Comparison of ENCODE assay signal across 27 cellular contexts in the genomic region with DNA sequence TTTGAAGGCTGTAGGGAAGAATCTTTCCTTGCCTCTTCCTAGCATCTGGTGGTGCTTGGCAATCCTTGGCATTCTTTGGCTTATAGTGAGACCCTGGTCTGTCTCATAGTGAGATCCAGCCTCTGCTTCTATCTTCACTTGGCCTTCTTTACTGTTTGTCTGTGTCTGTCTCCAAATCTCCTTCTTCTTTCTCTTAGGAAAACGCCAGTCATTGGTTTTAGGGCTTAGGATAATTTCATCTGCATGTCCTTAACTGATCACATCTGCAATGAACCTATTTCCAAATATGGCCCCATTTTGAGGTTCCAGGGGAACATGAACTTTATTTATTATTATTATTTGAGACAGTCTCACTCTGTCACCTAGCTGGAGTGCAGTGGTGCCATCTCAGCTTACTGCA. TPM values are rescaled to one million over a fixed set of nuclear protein-coding genes. Genes with fewer than 3 reads are reported as not detected.
"Had no signal": no experiment of that assay in that cellular context is flagged by ENCODE, and none has a peak within 500 bp of the region (broad histone marks: within the 10 kb centered on the region; RNA-seq: fewer than 3 reads in every experiment).

No MANE protein-coding gene starts in this region.

- H3K36me3 Mint-ChIP-seq: neural progenitor cell had no signal

- H3K27me3 ChIP-seq: adrenal gland, ascending aorta, heart left ventricle, neural progenitor cell, stomach, upper lobe of right lung had no signal

- H3K27ac Mint-ChIP-seq: activated CD8-positive, alpha-beta T cell treated with anti-CD3 and anti-CD28 coated beads, Interleukin-2, amount 10 ng/mL, durations not matched to agents 7 days and 5 days; activated naive CD8-positive, alpha-beta T cell; activated T-helper 1 cell treated with anti-CD3 and anti-CD28 coated beads, Interleukin-12 subunit alpha, Interleukin-12 subunit beta, Interleukin-2, Interleukin-4 antibody, amounts not matched to agents 30 ng/mL and 10 ng/mL and 1 ng/mL, durations not matched to agents 14 hours and 24 hours and 36 hours; neural progenitor cell; stimulated activated memory B cell treated with anti-CD40 and anti-IgM and Interleukin-4, amounts not matched to agents 10 μg/mL and 1 μg/mL and 100 μg/mL, for 72 hours had no signal

- H3K36me3 ChIP-seq: adrenal gland, ascending aorta, heart left ventricle, lower lobe of right lung, neural progenitor cell, stomach, upper lobe of right lung had no signal

- H3K27me3 Mint-ChIP-seq: activated naive CD8-positive, alpha-beta T cell; stimulated activated memory B cell treated with anti-CD40 and anti-IgM and Interleukin-4, amounts not matched to agents 10 μg/mL and 1 μg/mL and 100 μg/mL, for 72 hours had no signal

- H3K4me3 Mint-ChIP-seq: activated CD8-positive, alpha-beta T cell treated with anti-CD3 and anti-CD28 coated beads, Interleukin-2, amount 10 ng/mL, durations not matched to agents 7 days and 5 days; activated naive CD8-positive, alpha-beta T cell; activated T-helper 1 cell treated with anti-CD3 and anti-CD28 coated beads, Interleukin-12 subunit alpha, Interleukin-12 subunit beta, Interleukin-2, Interleukin-4 antibody, amounts not matched to agents 30 ng/mL and 10 ng/mL and 1 ng/mL, durations not matched to agents 14 hours and 24 hours and 36 hours; neural progenitor cell; stimulated activated memory B cell treated with anti-CD40 and anti-IgM and Interleukin-4, amounts not matched to agents 10 μg/mL and 1 μg/mL and 100 μg/mL, for 72 hours had no signal

- H3K4me3 ChIP-seq: adrenal gland, ascending aorta, coronary artery, heart left ventricle, lower lobe of right lung, mucosa of descending colon, neural progenitor cell, smooth muscle cell, stomach, upper lobe of right lung had no signal

- H3K4me2 ChIP-seq: neural progenitor cell, smooth muscle cell had no signal

- H3K9ac ChIP-seq: neural progenitor cell had no signal

- ATAC-seq: activated CD8-positive, alpha-beta T cell treated with anti-CD3 and anti-CD28 coated beads, Interleukin-2, amount 10 ng/mL, durations not matched to agents 7 days and 5 days; lower lobe of right lung; mucosa of descending colon; stimulated activated memory B cell treated with anti-CD40 and anti-IgM and Interleukin-4, amounts not matched to agents 10 μg/mL and 1 μg/mL and 100 μg/mL, for 72 hours; upper lobe of right lung had no signal

- DNase-seq: activated CD4-positive, alpha-beta T cell treated with anti-CD3 and anti-CD28 coated beads for 1 hour; activated CD4-positive, alpha-beta T cell treated with anti-CD3 and anti-CD28 coated beads, Interleukin-2, amount 50 U/mL, for 1 hour; activated CD8-positive, alpha-beta T cell treated with anti-CD3 and anti-CD28 coated beads, Interleukin-2, amount 10 ng/mL, durations not matched to agents 7 days and 5 days; activated gamma-delta T cell treated with Interleukin-2 at 50 U/mL for 16 hours; adrenal gland; cerebellar nuclear complex; kidney; lower lobe of right lung; mesendoderm; mucosa of descending colon; stimulated activated CD4-positive, alpha-beta T cell treated with anti-CD3 and anti-CD28 coated beads, Interleukin-15, amount 100 ng/mL, for 24 hours; stomach; upper lobe of right lung had no signal

- H3K9me3 ChIP-seq: adrenal gland, ascending aorta, heart left ventricle, lower lobe of right lung, mucosa of descending colon, stomach, upper lobe of right lung had no signal

- H2AFZ ChIP-seq: neural progenitor cell had no signal

- H3K27ac ChIP-seq: adrenal gland, ascending aorta, lower lobe of right lung, neural progenitor cell, stomach, upper lobe of right lung had no signal

- H3K9me3 Mint-ChIP-seq: activated T-helper 1 cell treated with anti-CD3 and anti-CD28 coated beads, Interleukin-12 subunit alpha, Interleukin-12 subunit beta, Interleukin-2, Interleukin-4 antibody, amounts not matched to agents 30 ng/mL and 10 ng/mL and 1 ng/mL, durations not matched to agents 14 hours and 24 hours and 36 hours; neural progenitor cell; stimulated activated memory B cell treated with anti-CD40 and anti-IgM and Interleukin-4, amounts not matched to agents 10 μg/mL and 1 μg/mL and 100 μg/mL, for 72 hours had no signal

RNA-seq across cellular contexts. Expression of gene PP2D1, which starts 54.0 kb away (rescaled TPM):
- total RNA-seq: activated CD8-positive, alpha-beta T cell treated with anti-CD3 and anti-CD28 coated beads, Interleukin-2, amount 10 ng/mL, durations not matched to agents 7 days and 5 days; activated T-helper 1 cell treated with anti-CD3 and anti-CD28 coated beads, Interleukin-12 subunit alpha, Interleukin-12 subunit beta, Interleukin-2, Interleukin-4 antibody, amounts not matched to agents 30 ng/mL and 10 ng/mL and 1 ng/mL, durations not matched to agents 14 hours and 24 hours and 36 hours; adrenal gland; ascending aorta; fibroblast of villous mesenchyme; heart left ventricle; kidney; lower lobe of right lung; mucosa of descending colon; osteoblast; posterior vena cava; renal cortical epithelial cell; sciatic nerve; smooth muscle cell; stomach; temporal lobe; upper lobe of right lung had no signal
